8 cellular contexts compared by ENCODE assay signal in genomic region chr17:17235212-17236174, GRCh38. TPM values are rescaled to one million over a fixed set of nuclear protein-coding genes. Genes with fewer than 3 reads are reported as not detected.
DNase-seq lines count a peak whose midpoint lies in the region; ATAC-seq and TF ChIP-seq lines count a peak whose summit lies in the region.

No MANE protein-coding gene starts in this region.

- DNase-seq in activated CD4-positive, alpha-beta T cell treated with anti-CD3 and anti-CD28 coated beads, Interleukin-2, amount 10 ng/mL, durations not matched to agents 7 days and 5 days: no peak
- DNase-seq in activated CD4-positive, alpha-beta T cell treated with anti-CD3 and anti-CD28 coated beads, Interleukin-2, amount 50 U/mL, for 1 hour: no peak
- no peak for DNase-seq in T-helper 17 cell
- DNase-seq in fibroblast of the aortic adventitia (ENCODE audit: low read depth): peak; percentile 21
- DNase-seq in posterior vena cava (ENCODE audit: low spot score): peak; percentile 69
- DNase-seq in NCI-H2227 (lab: John Stamatoyannopoulos, UW; ENCODE audit: unreplicated experiment): no peak
- no peak for DNase-seq in DMS153 treated with DMSO at 0.1 percent for 48 hours (lab: John Stamatoyannopoulos, UW; ENCODE audit: unreplicated experiment)

- no peaks in the 10 kb centered on the region for H3K9me3 ChIP-seq in T-helper 17 cell (ENCODE audit: control insufficient read depth, low read length, poor library complexity, severe bottlenecking)

- H3K27me3 Mint-ChIP-seq in activated CD4-positive, alpha-beta T cell treated with anti-CD3 and anti-CD28 coated beads, Interleukin-2, amount 10 ng/mL, durations not matched to agents 7 days and 5 days: no peaks in the 10 kb centered on the region
- H3K27me3 Mint-ChIP-seq in T-helper 17 cell: no peaks in the 10 kb centered on the region

- ATAC-seq in T-helper 17 cell (no peak), HG03280 (IDR thresholded peaks at IDR 0.05; ENCODE audit: unreplicated experiment) (no peak)

- no peak for TF ChIP-seq CTCF in fibroblast of the aortic adventitia (IDR thresholded peaks at IDR 0.05; ENCODE audit: insufficient read depth, low read length)

- H3K36me3 Mint-ChIP-seq in activated CD4-positive, alpha-beta T cell treated with anti-CD3 and anti-CD28 coated beads, Interleukin-2, amount 10 ng/mL, durations not matched to agents 7 days and 5 days (ENCODE audit: low read depth): peaks cover 17% of the 10 kb centered on the region
- no peaks in the 10 kb centered on the region for H3K36me3 Mint-ChIP-seq in T-helper 17 cell (ENCODE audit: low read depth)

- POLR2A ChIA-PET in activated CD4-positive, alpha-beta T cell treated with anti-CD3 and anti-CD28 coated beads, Interleukin-2, amount 10 ng/mL, durations not matched to agents 7 days and 5 days (lab: Charles Lee): no interaction called here

- H3K27ac Mint-ChIP-seq in activated CD4-positive, alpha-beta T cell treated with anti-CD3 and anti-CD28 coated beads, Interleukin-2, amount 10 ng/mL, durations not matched to agents 7 days and 5 days: peak overlapping the region; percentile 97
- H3K27ac Mint-ChIP-seq in T-helper 17 cell: peak overlapping the region; percentile 98

- intact Hi-C loops in posterior vena cava (cut with DNase I): loop anchor here in 1 of 2 donors (5.0 kb wide), 1 partner anchor 33 kb away; no protein-coding TSS in a partner anchor

- H3K4me1 Mint-ChIP-seq in activated CD4-positive, alpha-beta T cell treated with anti-CD3 and anti-CD28 coated beads, Interleukin-2, amount 10 ng/mL, durations not matched to agents 7 days and 5 days: peaks cover 45% of the 10 kb centered on the region
- peaks cover 24% of the 10 kb centered on the region for H3K4me1 Mint-ChIP-seq in T-helper 17 cell

- peak overlapping the region; percentile 99 for H3K4me3 ChIP-seq in fibroblast of the aortic adventitia (ENCODE audit: low read depth, low read length)

- peak overlapping the region; percentile 88 for H3K4me3 Mint-ChIP-seq in activated CD4-positive, alpha-beta T cell treated with anti-CD3 and anti-CD28 coated beads, Interleukin-2, amount 10 ng/mL, durations not matched to agents 7 days and 5 days
- peak overlapping the region; percentile 96 for H3K4me3 Mint-ChIP-seq in T-helper 17 cell

- CTCF ChIA-PET in activated CD4-positive, alpha-beta T cell treated with anti-CD3 and anti-CD28 coated beads, Interleukin-2, amount 10 ng/mL, durations not matched to agents 7 days and 5 days (lab: Charles Lee): interaction anchor here (0.6 to 2.5 kb wide), 3 partner anchors 93 to 850 kb away, joined by 3 to 6 read pairs (median 4); no protein-coding TSS in a partner anchor

- no peaks in the 10 kb centered on the region for H3K9me3 Mint-ChIP-seq in activated CD4-positive, alpha-beta T cell treated with anti-CD3 and anti-CD28 coated beads, Interleukin-2, amount 10 ng/mL, durations not matched to agents 7 days and 5 days

RNA-seq across cellular contexts. Expression of gene FLCN, which starts 1.5 kb away (rescaled TPM):
- total RNA-seq in activated CD4-positive, alpha-beta T cell treated with anti-CD3 and anti-CD28 coated beads, Interleukin-2, amount 10 ng/mL, durations not matched to agents 7 days and 5 days: 10 to 100 TPM; 39.4 to 48.0 TPM
- 10 to 100 TPM; 34.1 to 44.9 TPM for total RNA-seq in T-helper 17 cell
- 67.3 and 78.2 TPM in 2 replicates for total RNA-seq in fibroblast of the aortic adventitia (ENCODE audit: low replicate concordance)
- total RNA-seq in posterior vena cava: 10 to 100 TPM; 37.9 to 53.5 TPM

RNA-seq across cellular contexts. Expression of gene PLD6, which starts 29.4 kb away (rescaled TPM):
- total RNA-seq in activated CD4-positive, alpha-beta T cell treated with anti-CD3 and anti-CD28 coated beads, Interleukin-2, amount 10 ng/mL, durations not matched to agents 7 days and 5 days: 10 to 100 TPM; 10.9 to 11.8 TPM
- total RNA-seq in T-helper 17 cell: 10 to 100 TPM; 13.2 to 15.3 TPM
- 3.1 and 4.3 TPM in 2 replicates for total RNA-seq in fibroblast of the aortic adventitia (ENCODE audit: low replicate concordance)
- 1 to 10 TPM; 2.9 to 4.4 TPM for total RNA-seq in posterior vena cava

RNA-seq across cellular contexts. Expression of gene COPS3, which starts 45.6 kb away (rescaled TPM):
- total RNA-seq in activated CD4-positive, alpha-beta T cell treated with anti-CD3 and anti-CD28 coated beads, Interleukin-2, amount 10 ng/mL, durations not matched to agents 7 days and 5 days: 100 to 1,000 TPM; 100 TPM
- total RNA-seq in T-helper 17 cell (10 to 100 TPM; 87.8 to 89.1 TPM), fibroblast of the aortic adventitia (ENCODE audit: low replicate concordance) (62.1 and 124 TPM in 2 replicates), posterior vena cava (10 to 100 TPM; 45.3 to 54.6 TPM)

Comparison
In these comparisons a context has a peak if more than half of its experiments do, and no peak if none do; other contexts are left out.
1. DNase-seq: peak in fibroblast of the aortic adventitia (single experiment) and posterior vena cava (single experiment); none in activated CD4-positive, alpha-beta T cell treated with anti-CD3 and anti-CD28 coated beads, Interleukin-2, amount 10 ng/mL, durations not matched to agents 7 days and 5 days (single experiment), activated CD4-positive, alpha-beta T cell treated with anti-CD3 and anti-CD28 coated beads, Interleukin-2, amount 50 U/mL, for 1 hour (single experiment), T-helper 17 cell (0 of 3), NCI-H2227 (single experiment) and DMS153 treated with DMSO at 0.1 percent for 48 hours (single experiment).